Comparison of ENCODE assay signal across 8 cellular contexts in genomic region chr7:115356139-115356746, GRCh38.
DNase-seq lines count a peak whose midpoint lies in the region; TF ChIP-seq lines count a peak whose summit lies in the region.

No MANE protein-coding gene starts in this region.

- no peaks in the 10 kb centered on the region for H3K27me3 ChIP-seq in neural progenitor cell

- TF ChIP-seq CTCF in chondrocyte (IDR thresholded peaks at IDR 0.05) (peak; percentile 90), neural progenitor cell (IDR thresholded peaks at IDR 0.05) (peak; percentile 58)

- H4K20me1 ChIP-seq in neural progenitor cell (ENCODE audit: low read depth) = no peaks in the 10 kb centered on the region

- no peaks in the 10 kb centered on the region for H3K9me3 ChIP-seq in neural progenitor cell (ENCODE audit: low read depth)

- H3K36me3 ChIP-seq in neural progenitor cell = no peaks in the 10 kb centered on the region

- H3K36me3 Mint-ChIP-seq in chondrocyte (ENCODE audit: low read depth) = no peaks in the 10 kb centered on the region
- no peaks in the 10 kb centered on the region for H3K36me3 Mint-ChIP-seq in neural progenitor cell

- no peak overlapping the region for H2AFZ ChIP-seq in neural progenitor cell (replicated peaks)

- H3K27ac ChIP-seq in neural progenitor cell = no peak overlapping the region

- no peaks in the 10 kb centered on the region for H3K4me1 Mint-ChIP-seq in chondrocyte (ENCODE audit: low read depth)
- no peaks in the 10 kb centered on the region for H3K4me1 Mint-ChIP-seq in neural progenitor cell

- H3K9me3 Mint-ChIP-seq in chondrocyte (ENCODE audit: low read depth) (no peaks in the 10 kb centered on the region), neural progenitor cell (no peaks in the 10 kb centered on the region)

- H3F3A ChIP-seq in neural progenitor cell (ENCODE audit: low read depth) = no peaks in the 10 kb centered on the region

- no peak overlapping the region for H3K4me2 ChIP-seq in neural progenitor cell

- no peak overlapping the region for H3K9ac ChIP-seq in neural progenitor cell

- DNase-seq in DMS 273 (lab: John Stamatoyannopoulos, UW; ENCODE audit: unreplicated experiment) (peak; percentile 47), DMS 273 treated with DMSO at 0.1 percent for 48 hours (lab: John Stamatoyannopoulos, UW) (no peak), LoVo (ENCODE audit: low spot score) (peak; percentile 43), chondrocyte (ENCODE audit: low spot score) (no peak), neural progenitor cell (ENCODE audit: low spot score) (peak; percentile 26), 8988T (no peak), dedifferentiated amniotic fluid mesenchymal stem cell (ENCODE audit: extremely low spot score) (no peak)
- DNase-seq in stimulated activated naive CD4-positive, alpha-beta T cell (lab: John Stamatoyannopoulos, UW) = no peak

- no peaks in the 10 kb centered on the region for H3K79me2 ChIP-seq in neural progenitor cell (ENCODE audit: low read depth)

- H3K4me3 Mint-ChIP-seq in chondrocyte (ENCODE audit: unreplicated experiment) (no peak overlapping the region), neural progenitor cell (no peak overlapping the region)

- no peak overlapping the region for H3K4me3 ChIP-seq in neural progenitor cell

- H3K27me3 Mint-ChIP-seq in chondrocyte (ENCODE audit: low read depth) = no peaks in the 10 kb centered on the region
- no peaks in the 10 kb centered on the region for H3K27me3 Mint-ChIP-seq in neural progenitor cell (ENCODE audit: insufficient read depth, low read depth)

- no peak overlapping the region for H3K27ac Mint-ChIP-seq in chondrocyte (ENCODE audit: unreplicated experiment)
- H3K27ac Mint-ChIP-seq in neural progenitor cell = no peak overlapping the region

- H3K4me1 ChIP-seq in neural progenitor cell = no peaks in the 10 kb centered on the region

Comparison
In these comparisons a context has a peak if more than half of its experiments do, and no peak if none do; other contexts are left out.
1. DNase-seq: peak in DMS 273 (single experiment), LoVo (single experiment) and neural progenitor cell (single experiment); none in DMS 273 treated with DMSO at 0.1 percent for 48 hours (single experiment), chondrocyte (single experiment), 8988T (single experiment), stimulated activated naive CD4-positive, alpha-beta T cell (0 of 6) and dedifferentiated amniotic fluid mesenchymal stem cell (single experiment).